Comparison of ENCODE assay signal across 8 cellular contexts in genomic region chr22:38114484-38115398, GRCh38. TPM values are rescaled to one million over a fixed set of nuclear protein-coding genes. Genes with fewer than 3 reads are reported as not detected.
DNase-seq lines count a peak whose midpoint lies in the region; ATAC-seq and TF ChIP-seq lines count a peak whose summit lies in the region.

No MANE protein-coding gene starts in this region.

- H3K9ac ChIP-seq in MM.1S (ENCODE audit: low read length) (no peak overlapping the region), SU-DHL-6 (ENCODE audit: low read length) (no peak overlapping the region)

- peak overlapping the region in 1 of 2 donors; percentile 88 for H3K27ac Mint-ChIP-seq in activated naive CD4-positive, alpha-beta T cell treated with anti-CD3 and anti-CD28 coated beads, Interleukin-2, amount 50 U/mL, for 72 hours
- H3K27ac Mint-ChIP-seq in glutamatergic neuron (ENCODE audit: unreplicated experiment) (peak overlapping the region; percentile 66), type B pancreatic cell (peak overlapping the region; percentile 86)

- no peaks in the 10 kb centered on the region for H3K9me3 Mint-ChIP-seq in activated naive CD4-positive, alpha-beta T cell treated with anti-CD3 and anti-CD28 coated beads, Interleukin-2, amount 50 U/mL, for 72 hours
- H3K9me3 Mint-ChIP-seq in glutamatergic neuron (ENCODE audit: unreplicated experiment) (peaks cover 5% of the 10 kb centered on the region), type B pancreatic cell (no peaks in the 10 kb centered on the region)

- no peaks in the 10 kb centered on the region for H3F3A ChIP-seq in MM.1S (ENCODE audit: insufficient read depth, low read length)
- H3F3A ChIP-seq in SU-DHL-6 (ENCODE audit: insufficient read depth): no peaks in the 10 kb centered on the region

- H3K9me2 ChIP-seq in MM.1S (replicated peaks; ENCODE audit: insufficient read depth, low read length) (no peaks in the 10 kb centered on the region), SU-DHL-6 (replicated peaks; ENCODE audit: insufficient read depth, low read length) (no peaks in the 10 kb centered on the region)

- H3K9me3 ChIP-seq in MM.1S (replicated peaks; ENCODE audit: insufficient read depth, low read length) (no peaks in the 10 kb centered on the region), SU-DHL-6 (ENCODE audit: insufficient read depth, low read length) (no peaks in the 10 kb centered on the region)

- H3K27ac ChIP-seq in MM.1S (ENCODE audit: low read length): no peak overlapping the region
- no peak overlapping the region for H3K27ac ChIP-seq in SU-DHL-6 (ENCODE audit: low read depth, low read length)

- H3K27me3 Mint-ChIP-seq in glutamatergic neuron (ENCODE audit: unreplicated experiment) (peaks cover 4% of the 10 kb centered on the region), type B pancreatic cell (no peaks in the 10 kb centered on the region)

- H3K4me3 ChIP-seq in MM.1S (ENCODE audit: low read length) (no peak overlapping the region), SU-DHL-6 (ENCODE audit: insufficient read depth, low read length, poor library complexity, severe bottlenecking) (no peak overlapping the region)

- H3K36me3 ChIP-seq in MM.1S (replicated peaks; ENCODE audit: insufficient read depth, low read length) (no peaks in the 10 kb centered on the region), SU-DHL-6 (ENCODE audit: low read length) (no peaks in the 10 kb centered on the region)

- TF ChIP-seq CTCF in MM.1S (IDR thresholded peaks at IDR 0.05; ENCODE audit: low read length) (peak; percentile 92), SU-DHL-6 (IDR thresholded peaks at IDR 0.05; ENCODE audit: insufficient read depth, low read length, poor library complexity, severe bottlenecking) (peak; percentile 91), glutamatergic neuron (IDR thresholded peaks at IDR 0.05; ENCODE audit: partially characterized antibody, unreplicated experiment) (peak; percentile 87), type B pancreatic cell (conservative IDR thresholded peaks at IDR 0.05) (peak; percentile 98)

- H3K4me3 Mint-ChIP-seq in glutamatergic neuron (ENCODE audit: unreplicated experiment) (peak overlapping the region; percentile 57), type B pancreatic cell (peak overlapping the region; percentile 76)

- ATAC-seq in activated naive CD4-positive, alpha-beta T cell treated with anti-CD3 and anti-CD28 coated beads, Interleukin-2, amount 50 U/mL, for 72 hours: peak; percentile 89
- ATAC-seq in GM19395 (IDR thresholded peaks at IDR 0.05; ENCODE audit: unreplicated experiment): no peak

- H3K27me3 ChIP-seq in MM.1S (replicated peaks; ENCODE audit: insufficient read depth, low read length): no peaks in the 10 kb centered on the region
- H3K27me3 ChIP-seq in SU-DHL-6 (ENCODE audit: low read length): no peaks in the 10 kb centered on the region

- H4K20me1 ChIP-seq in MM.1S (ENCODE audit: insufficient read depth, low read length): no peaks in the 10 kb centered on the region
- no peaks in the 10 kb centered on the region for H4K20me1 ChIP-seq in SU-DHL-6 (ENCODE audit: low read depth, low read length)

- H3K4me1 ChIP-seq in MM.1S (ENCODE audit: low read length): no peaks in the 10 kb centered on the region; the same call in 1 of the 2 replicates

- H3K4me1 Mint-ChIP-seq in glutamatergic neuron (ENCODE audit: low read depth, unreplicated experiment): peaks cover 5% of the 10 kb centered on the region
- H3K4me1 Mint-ChIP-seq in type B pancreatic cell (ENCODE audit: unreplicated experiment): peaks cover 8% of the 10 kb centered on the region

- H2AFZ ChIP-seq in MM.1S (ENCODE audit: low read length): no peak overlapping the region
- H2AFZ ChIP-seq in SU-DHL-6 (ENCODE audit: low read depth, low read length, severe bottlenecking): no peak overlapping the region

- H3K36me3 Mint-ChIP-seq in activated naive CD4-positive, alpha-beta T cell treated with anti-CD3 and anti-CD28 coated beads, Interleukin-2, amount 50 U/mL, for 72 hours: no peaks in the 10 kb centered on the region
- H3K36me3 Mint-ChIP-seq in glutamatergic neuron (ENCODE audit: unreplicated experiment): no peaks in the 10 kb centered on the region
- peaks cover 4% of the 10 kb centered on the region for H3K36me3 Mint-ChIP-seq in type B pancreatic cell

- H3K79me2 ChIP-seq in MM.1S (ENCODE audit: low read length) (no peaks in the 10 kb centered on the region), SU-DHL-6 (ENCODE audit: insufficient read depth, low read length) (no peaks in the 10 kb centered on the region)

- H3K4me2 ChIP-seq in MM.1S (ENCODE audit: low read depth, low read length) (no peak overlapping the region), SU-DHL-6 (ENCODE audit: low read depth, low read length, poor library complexity, severe bottlenecking) (no peak overlapping the region)

- peak; percentile 85 for DNase-seq in EL
- peak; percentile 75 for DNase-seq in MM.1S
- DNase-seq in activated naive CD4-positive, alpha-beta T cell treated with anti-CD3 and anti-CD28 coated beads, Interleukin-2, amount 50 U/mL, for 72 hours (ENCODE audit: low spot score in 2 of 2): peak; percentile 76 to 89
- peak; percentile 96 for DNase-seq in glutamatergic neuron
- DNase-seq in pons (ENCODE audit: low spot score): peak; percentile 55
- peak; percentile 91 for DNase-seq in type B pancreatic cell (ENCODE audit: extremely low spot score, unreplicated experiment)

RNA-seq across cellular contexts. Expression of gene BAIAP2L2, which starts 4.3 kb away (rescaled TPM):
- total RNA-seq in activated naive CD4-positive, alpha-beta T cell treated with anti-CD3 and anti-CD28 coated beads, Interleukin-2, amount 50 U/mL, for 72 hours: 1 to 10 TPM; 1.1 to 1.3 TPM
- total RNA-seq in glutamatergic neuron (ENCODE audit: unreplicated experiment) (28.6 TPM), type B pancreatic cell (ENCODE audit: low replicate concordance) (4.5 and 12.1 TPM in 2 replicates)

RNA-seq across cellular contexts. Expression of gene SLC16A8, which starts 30.8 kb away (rescaled TPM):
- total RNA-seq in activated naive CD4-positive, alpha-beta T cell treated with anti-CD3 and anti-CD28 coated beads, Interleukin-2, amount 50 U/mL, for 72 hours: under 1 TPM in 1 of 2 donors, not detected in 1; 0.39 TPM
- total RNA-seq in glutamatergic neuron (ENCODE audit: unreplicated experiment) (not detected), type B pancreatic cell (ENCODE audit: low replicate concordance) (not detected in 2 replicates)

RNA-seq across cellular contexts. Expression of gene PICK1, which starts 57.5 kb away (rescaled TPM):
- 10 to 100 TPM; 25.1 to 26.7 TPM for total RNA-seq in activated naive CD4-positive, alpha-beta T cell treated with anti-CD3 and anti-CD28 coated beads, Interleukin-2, amount 50 U/mL, for 72 hours
- total RNA-seq in glutamatergic neuron (ENCODE audit: unreplicated experiment) (44.8 TPM), type B pancreatic cell (ENCODE audit: low replicate concordance) (45.4 and 45.6 TPM in 2 replicates)
